Comparison of ENCODE assay signal across 1 cellular context in the genomic region with DNA sequence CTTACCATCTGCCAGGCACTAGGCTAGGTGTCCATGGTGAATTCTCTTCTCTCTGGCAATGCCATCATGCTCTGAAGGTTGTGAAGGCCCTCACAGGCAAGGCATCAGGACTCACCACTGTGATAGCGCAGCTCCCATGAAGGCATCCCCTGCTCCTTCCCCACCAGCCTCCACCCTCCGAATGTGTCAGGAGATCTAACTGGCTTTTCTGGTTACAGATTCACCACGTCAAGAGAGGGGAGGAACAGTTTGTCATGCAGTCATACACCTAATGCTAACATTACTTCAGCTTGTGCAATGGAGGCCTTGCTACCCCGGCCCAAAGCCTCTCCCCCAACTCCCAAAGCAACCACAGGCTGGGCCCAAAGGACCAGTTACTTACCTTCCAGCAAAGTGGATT.
TF ChIP-seq lines count a peak whose summit lies in the region.

No MANE protein-coding gene starts in this region.

TF ChIP-seq in HepG2, 621 proteins besides CTCF, POLR2A, EP300 and RAD21:
- TF ChIP-seq, protein P1, sequence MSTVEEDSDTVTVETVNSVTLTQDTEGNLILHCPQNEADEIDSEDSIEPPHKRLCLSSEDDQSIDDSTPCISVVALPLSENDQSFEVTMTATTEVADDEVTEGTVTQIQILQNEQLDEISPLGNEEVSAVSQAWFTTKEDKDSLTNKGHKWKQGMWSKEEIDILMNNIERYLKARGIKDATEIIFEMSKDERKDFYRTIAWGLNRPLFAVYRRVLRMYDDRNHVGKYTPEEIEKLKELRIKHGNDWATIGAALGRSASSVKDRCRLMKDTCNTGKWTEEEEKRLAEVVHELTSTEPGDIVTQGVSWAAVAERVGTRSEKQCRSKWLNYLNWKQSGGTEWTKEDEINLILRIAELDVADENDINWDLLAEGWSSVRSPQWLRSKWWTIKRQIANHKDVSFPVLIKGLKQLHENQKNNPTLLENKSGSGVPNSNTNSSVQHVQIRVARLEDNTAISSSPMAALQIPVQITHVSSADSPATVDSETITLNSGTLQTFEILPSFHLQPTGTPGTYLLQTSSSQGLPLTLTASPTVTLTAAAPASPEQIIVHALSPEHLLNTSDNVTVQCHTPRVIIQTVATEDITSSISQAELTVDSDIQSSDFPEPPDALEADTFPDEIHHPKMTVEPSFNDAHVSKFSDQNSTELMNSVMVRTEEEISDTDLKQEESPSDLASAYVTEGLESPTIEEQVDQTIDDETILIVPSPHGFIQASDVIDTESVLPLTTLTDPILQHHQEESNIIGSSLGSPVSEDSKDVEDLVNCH (CRISPR knock-in tag; IDR thresholded peaks at IDR 0.05) = no peak
- TF ChIP-seq E2F5 (CRISPR knock-in tag; conservative IDR thresholded peaks at IDR 0.05) (no peak), CENPT (CRISPR knock-in tag; IDR thresholded peaks at IDR 0.05; ENCODE audit: low read depth) (no peak), ZNF564 (CRISPR knock-in tag; IDR thresholded peaks at IDR 0.05) (no peak), ZSCAN30 (CRISPR knock-in tag; IDR thresholded peaks at IDR 0.05) (no peak), ZNF557 (CRISPR knock-in tag; IDR thresholded peaks at IDR 0.05) (no peak), RFXAP (CRISPR knock-in tag; IDR thresholded peaks at IDR 0.05; ENCODE audit: borderline replicate concordance) (no peak), GABPA (IDR thresholded peaks at IDR 0.05; ENCODE audit: low read depth, low read length) (no peak), GABPA (CRISPR knock-in tag; IDR thresholded peaks at IDR 0.05; ENCODE audit: low read depth) (no peak)
- TF ChIP-seq, protein P2, sequence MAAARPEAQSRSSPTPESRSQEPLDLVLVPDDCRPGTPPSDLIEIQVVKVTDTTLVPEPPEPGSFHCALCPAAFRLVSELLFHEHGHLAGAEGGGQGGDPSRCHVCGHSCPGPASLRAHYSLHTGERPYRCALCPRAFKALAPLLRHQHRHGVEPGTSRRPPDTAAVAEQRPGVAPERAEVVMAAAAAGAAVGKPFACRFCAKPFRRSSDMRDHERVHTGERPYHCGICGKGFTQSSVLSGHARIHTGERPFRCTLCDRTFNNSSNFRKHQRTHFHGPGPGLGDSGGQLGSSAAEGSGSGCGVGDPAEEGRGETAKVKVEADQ (CRISPR knock-in tag; IDR thresholded peaks at IDR 0.05; ENCODE audit: borderline replicate concordance) = no peak
- TF ChIP-seq, protein P3, sequence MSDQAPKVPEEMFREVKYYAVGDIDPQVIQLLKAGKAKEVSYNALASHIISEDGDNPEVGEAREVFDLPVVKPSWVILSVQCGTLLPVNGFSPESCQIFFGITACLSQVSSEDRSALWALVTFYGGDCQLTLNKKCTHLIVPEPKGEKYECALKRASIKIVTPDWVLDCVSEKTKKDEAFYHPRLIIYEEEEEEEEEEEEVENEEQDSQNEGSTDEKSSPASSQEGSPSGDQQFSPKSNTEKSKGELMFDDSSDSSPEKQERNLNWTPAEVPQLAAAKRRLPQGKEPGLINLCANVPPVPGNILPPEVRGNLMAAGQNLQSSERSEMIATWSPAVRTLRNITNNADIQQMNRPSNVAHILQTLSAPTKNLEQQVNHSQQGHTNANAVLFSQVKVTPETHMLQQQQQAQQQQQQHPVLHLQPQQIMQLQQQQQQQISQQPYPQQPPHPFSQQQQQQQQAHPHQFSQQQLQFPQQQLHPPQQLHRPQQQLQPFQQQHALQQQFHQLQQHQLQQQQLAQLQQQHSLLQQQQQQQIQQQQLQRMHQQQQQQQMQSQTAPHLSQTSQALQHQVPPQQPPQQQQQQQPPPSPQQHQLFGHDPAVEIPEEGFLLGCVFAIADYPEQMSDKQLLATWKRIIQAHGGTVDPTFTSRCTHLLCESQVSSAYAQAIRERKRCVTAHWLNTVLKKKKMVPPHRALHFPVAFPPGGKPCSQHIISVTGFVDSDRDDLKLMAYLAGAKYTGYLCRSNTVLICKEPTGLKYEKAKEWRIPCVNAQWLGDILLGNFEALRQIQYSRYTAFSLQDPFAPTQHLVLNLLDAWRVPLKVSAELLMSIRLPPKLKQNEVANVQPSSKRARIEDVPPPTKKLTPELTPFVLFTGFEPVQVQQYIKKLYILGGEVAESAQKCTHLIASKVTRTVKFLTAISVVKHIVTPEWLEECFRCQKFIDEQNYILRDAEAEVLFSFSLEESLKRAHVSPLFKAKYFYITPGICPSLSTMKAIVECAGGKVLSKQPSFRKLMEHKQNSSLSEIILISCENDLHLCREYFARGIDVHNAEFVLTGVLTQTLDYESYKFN (CRISPR knock-in tag; conservative IDR thresholded peaks at IDR 0.05) = no peak
- TF ChIP-seq, protein P4, sequence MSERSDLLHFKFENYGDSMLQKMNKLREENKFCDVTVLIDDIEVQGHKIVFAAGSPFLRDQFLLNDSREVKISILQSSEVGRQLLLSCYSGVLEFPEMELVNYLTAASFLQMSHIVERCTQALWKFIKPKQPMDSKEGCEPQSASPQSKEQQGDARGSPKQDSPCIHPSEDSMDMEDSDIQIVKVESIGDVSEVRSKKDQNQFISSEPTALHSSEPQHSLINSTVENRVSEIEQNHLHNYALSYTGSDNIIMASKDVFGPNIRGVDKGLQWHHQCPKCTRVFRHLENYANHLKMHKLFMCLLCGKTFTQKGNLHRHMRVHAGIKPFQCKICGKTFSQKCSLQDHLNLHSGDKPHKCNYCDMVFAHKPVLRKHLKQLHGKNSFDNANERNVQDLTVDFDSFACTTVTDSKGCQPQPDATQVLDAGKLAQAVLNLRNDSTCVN (CRISPR knock-in tag; IDR thresholded peaks at IDR 0.05; ENCODE audit: borderline replicate concordance) = no peak
- TF ChIP-seq, protein P5, sequence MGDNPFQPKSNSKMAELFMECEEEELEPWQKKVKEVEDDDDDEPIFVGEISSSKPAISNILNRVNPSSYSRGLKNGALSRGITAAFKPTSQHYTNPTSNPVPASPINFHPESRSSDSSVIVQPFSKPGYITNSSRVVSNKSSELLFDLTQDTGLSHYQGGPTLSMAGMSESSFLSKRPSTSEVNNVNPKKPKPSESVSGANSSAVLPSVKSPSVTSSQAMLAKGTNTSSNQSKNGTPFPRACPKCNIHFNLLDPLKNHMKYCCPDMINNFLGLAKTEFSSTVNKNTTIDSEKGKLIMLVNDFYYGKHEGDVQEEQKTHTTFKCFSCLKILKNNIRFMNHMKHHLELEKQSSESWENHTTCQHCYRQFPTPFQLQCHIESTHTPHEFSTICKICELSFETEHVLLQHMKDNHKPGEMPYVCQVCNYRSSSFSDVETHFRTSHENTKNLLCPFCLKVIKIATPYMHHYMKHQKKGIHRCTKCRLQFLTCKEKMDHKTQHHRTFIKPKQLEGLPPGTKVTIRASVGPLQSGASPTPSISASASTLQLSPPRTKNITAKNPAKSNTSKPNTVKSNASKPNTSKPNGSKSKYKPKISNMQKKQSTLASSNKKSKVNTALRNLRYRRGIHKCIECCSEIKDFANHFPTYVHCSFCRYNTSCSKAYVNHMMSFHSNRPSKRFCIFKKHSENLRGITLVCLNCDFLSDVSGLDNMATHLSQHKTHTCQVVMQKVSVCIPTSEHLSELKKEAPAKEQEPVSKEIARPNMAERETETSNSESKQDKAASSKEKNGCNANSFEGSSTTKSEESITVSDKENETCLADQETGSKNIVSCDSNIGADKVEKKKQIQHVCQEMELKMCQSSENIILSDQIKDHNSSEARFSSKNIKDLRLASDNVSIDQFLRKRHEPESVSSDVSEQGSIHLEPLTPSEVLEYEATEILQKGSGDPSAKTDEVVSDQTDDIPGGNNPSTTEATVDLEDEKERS (CRISPR knock-in tag; IDR thresholded peaks at IDR 0.05) = no peak
- TF ChIP-seq, protein P6, sequence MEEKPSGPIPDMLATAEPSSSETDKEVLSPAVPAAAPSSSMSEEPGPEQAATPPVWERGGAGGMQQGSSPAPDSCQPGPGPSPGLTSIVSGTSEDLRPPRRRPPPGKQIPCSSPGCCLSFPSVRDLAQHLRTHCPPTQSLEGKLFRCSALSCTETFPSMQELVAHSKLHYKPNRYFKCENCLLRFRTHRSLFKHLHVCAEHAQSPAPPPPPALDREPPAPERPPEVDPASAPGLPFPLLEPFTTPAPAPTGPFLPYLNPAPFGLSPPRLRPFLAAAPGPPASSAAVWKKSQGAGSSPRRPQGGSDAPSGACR (CRISPR knock-in tag; IDR thresholded peaks at IDR 0.05) = no peak
- TF ChIP-seq, protein P7, sequence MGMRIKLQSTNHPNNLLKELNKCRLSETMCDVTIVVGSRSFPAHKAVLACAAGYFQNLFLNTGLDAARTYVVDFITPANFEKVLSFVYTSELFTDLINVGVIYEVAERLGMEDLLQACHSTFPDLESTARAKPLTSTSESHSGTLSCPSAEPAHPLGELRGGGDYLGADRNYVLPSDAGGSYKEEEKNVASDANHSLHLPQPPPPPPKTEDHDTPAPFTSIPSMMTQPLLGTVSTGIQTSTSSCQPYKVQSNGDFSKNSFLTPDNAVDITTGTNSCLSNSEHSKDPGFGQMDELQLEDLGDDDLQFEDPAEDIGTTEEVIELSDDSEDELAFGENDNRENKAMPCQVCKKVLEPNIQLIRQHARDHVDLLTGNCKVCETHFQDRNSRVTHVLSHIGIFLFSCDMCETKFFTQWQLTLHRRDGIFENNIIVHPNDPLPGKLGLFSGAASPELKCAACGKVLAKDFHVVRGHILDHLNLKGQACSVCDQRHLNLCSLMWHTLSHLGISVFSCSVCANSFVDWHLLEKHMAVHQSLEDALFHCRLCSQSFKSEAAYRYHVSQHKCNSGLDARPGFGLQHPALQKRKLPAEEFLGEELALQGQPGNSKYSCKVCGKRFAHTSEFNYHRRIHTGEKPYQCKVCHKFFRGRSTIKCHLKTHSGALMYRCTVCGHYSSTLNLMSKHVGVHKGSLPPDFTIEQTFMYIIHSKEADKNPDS (CRISPR knock-in tag; IDR thresholded peaks at IDR 0.05) = no peak
